1 cellular context compared by ENCODE assay signal in the genomic region with DNA sequence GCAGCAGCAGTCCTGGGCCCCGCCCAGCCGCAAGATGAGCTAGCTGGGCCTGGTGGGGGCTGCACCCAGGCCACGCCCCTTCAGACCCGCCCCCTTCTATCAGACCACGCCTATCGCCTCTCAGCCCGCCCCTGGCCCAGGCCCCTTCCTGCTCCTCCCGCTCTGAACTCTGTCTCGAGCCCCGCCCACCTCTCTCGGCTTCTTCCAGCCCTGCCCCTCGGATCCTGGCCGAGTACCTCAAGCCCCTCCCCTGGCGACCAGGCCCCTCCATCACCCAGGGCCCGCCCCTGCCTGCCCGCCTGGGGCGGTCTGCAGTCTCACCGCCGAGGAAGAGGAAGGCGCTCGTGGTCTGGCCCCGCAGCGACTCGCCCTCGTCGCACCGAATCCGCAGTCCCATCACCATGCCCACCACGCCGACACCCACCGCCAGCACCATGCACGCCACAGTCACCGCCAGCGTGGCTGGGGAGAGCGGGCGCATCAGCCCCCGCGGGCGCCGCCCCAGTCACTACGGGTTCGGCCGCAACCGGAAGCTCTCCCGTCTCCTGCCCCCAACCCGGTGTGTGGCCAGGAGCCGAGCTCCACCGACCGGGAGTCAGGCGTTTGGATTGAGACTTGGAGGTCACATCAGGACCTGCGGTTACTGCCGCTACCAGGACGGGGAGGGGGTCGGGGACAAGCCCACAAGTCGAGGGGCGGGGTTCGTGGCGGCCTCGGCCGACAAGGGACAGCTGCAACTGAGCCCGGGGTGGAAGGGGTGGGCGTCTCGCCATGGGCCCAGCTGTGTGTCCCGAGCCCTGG.
TF ChIP-seq lines count a peak whose summit lies in the region.

No MANE protein-coding gene starts in this region.

TF ChIP-seq in K562, 482 proteins besides CTCF, POLR2A, EP300 and RAD21 (continued from another document and continues in another):
- TF ChIP-seq, protein P1, sequence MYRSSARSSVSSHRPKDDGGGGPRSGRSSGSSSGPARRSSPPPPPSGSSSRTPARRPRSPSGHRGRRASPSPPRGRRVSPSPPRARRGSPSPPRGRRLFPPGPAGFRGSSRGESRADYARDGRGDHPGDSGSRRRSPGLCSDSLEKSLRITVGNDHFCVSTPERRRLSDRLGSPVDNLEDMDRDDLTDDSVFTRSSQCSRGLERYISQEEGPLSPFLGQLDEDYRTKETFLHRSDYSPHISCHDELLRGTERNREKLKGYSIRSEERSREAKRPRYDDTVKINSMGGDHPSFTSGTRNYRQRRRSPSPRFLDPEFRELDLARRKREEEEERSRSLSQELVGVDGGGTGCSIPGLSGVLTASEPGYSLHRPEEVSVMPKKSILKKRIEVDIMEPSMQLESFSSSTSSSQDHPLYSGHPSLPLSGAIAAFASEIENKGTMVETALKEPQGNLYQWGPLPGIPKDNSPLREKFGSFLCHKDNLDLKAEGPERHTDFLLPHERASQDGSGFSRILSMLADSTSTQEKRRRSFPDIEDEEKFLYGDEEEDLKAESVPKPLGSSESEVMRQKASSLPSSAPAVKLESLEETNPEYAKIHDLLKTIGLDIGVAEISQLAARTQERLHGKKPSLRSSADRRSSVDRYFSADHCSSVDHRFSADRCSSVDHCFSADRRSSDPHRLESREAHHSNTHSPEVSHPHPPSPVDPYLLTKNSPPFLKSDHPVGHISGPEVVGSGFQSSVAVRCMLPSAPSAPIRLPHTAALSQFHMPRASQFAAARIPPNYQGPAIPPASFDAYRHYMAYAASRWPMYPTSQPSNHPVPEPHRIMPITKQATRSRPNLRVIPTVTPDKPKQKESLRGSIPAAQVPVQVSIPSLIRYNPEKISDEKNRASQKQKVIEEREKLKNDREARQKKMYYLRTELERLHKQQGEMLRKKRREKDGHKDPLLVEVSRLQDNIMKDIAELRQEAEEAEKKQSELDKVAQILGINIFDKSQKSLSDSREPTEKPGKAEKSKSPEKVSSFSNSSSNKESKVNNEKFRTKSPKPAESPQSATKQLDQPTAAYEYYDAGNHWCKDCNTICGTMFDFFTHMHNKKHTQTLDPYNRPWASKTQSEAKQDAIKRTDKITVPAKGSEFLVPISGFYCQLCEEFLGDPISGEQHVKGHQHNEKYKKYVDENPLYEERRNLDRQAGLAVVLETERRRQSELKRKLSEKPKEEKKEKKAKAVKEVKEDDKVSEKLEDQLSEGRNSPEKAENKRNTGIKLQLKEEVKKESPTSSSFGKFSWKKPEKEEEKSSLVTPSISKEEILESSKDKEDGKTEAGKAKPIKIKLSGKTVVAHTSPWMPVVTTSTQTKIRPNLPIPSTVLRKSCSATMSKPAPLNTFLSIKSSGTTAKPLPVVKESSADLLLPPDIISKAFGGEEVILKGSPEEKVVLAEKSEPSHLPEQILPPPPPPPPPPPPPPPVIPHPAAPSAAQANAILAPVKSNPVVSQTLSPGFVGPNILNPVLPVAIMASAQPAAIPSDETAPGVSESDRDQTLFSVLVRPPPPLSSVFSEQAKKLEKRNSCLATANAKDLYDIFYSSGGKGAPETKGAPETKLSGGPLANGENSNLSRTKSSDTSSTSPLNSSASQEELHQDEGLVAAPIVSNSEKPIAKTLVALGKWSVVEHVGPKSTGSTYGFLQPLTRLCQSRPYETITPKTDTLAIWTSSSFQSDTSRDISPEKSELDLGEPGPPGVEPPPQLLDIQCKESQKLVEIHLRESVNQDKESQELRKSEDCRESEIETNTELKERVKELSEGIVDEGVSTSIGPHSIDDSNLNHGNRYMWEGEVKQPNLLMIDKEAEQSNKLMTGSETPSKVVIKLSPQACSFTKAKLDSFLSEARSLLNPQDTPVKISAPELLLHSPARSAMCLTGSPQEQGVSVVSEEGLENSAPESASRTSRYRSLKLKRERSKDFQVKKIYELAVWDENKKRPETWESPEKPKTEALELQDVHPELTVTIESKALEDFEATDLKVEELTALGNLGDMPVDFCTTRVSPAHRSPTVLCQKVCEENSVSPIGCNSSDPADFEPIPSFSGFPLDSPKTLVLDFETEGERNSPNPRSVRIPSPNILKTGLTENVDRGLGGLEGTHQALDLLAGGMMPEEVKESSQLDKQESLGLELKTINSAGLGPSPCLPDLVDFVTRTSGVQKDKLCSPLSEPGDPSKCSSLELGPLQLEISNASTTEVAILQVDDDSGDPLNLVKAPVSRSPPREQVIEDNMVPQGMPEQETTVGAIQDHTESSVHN (IDR thresholded peaks at IDR 0.05; ENCODE audit: borderline replicate concordance in 1 of 2, low read depth in 1 of 2) = no peak
- TF ChIP-seq FOXJ3 (CRISPR knock-in tag; IDR thresholded peaks at IDR 0.05) = no peak
- TF ChIP-seq, protein P2, sequence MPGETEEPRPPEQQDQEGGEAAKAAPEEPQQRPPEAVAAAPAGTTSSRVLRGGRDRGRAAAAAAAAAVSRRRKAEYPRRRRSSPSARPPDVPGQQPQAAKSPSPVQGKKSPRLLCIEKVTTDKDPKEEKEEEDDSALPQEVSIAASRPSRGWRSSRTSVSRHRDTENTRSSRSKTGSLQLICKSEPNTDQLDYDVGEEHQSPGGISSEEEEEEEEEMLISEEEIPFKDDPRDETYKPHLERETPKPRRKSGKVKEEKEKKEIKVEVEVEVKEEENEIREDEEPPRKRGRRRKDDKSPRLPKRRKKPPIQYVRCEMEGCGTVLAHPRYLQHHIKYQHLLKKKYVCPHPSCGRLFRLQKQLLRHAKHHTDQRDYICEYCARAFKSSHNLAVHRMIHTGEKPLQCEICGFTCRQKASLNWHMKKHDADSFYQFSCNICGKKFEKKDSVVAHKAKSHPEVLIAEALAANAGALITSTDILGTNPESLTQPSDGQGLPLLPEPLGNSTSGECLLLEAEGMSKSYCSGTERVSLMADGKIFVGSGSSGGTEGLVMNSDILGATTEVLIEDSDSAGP (CRISPR knock-in tag; IDR thresholded peaks at IDR 0.05) = no peak
- TF ChIP-seq, protein P3, sequence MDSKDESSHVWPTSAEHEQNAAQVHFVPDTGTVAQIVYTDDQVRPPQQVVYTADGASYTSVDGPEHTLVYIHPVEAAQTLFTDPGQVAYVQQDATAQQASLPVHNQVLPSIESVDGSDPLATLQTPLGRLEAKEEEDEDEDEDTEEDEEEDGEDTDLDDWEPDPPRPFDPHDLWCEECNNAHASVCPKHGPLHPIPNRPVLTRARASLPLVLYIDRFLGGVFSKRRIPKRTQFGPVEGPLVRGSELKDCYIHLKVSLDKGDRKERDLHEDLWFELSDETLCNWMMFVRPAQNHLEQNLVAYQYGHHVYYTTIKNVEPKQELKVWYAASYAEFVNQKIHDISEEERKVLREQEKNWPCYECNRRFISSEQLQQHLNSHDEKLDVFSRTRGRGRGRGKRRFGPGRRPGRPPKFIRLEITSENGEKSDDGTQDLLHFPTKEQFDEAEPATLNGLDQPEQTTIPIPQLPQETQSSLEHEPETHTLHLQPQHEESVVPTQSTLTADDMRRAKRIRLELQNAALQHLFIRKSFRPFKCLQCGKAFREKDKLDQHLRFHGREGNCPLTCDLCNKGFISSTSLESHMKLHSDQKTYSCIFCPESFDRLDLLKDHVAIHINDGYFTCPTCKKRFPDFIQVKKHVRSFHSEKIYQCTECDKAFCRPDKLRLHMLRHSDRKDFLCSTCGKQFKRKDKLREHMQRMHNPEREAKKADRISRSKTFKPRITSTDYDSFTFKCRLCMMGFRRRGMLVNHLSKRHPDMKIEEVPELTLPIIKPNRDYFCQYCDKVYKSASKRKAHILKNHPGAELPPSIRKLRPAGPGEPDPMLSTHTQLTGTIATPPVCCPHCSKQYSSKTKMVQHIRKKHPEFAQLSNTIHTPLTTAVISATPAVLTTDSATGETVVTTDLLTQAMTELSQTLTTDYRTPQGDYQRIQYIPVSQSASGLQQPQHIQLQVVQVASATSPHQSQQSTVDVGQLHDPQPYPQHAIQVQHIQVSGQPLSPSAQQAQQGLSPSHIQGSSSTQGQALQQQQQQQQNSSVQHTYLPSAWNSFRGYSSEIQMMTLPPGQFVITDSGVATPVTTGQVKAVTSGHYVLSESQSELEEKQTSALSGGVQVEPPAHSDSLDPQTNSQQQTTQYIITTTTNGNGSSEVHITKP (IDR thresholded peaks at IDR 0.05; ENCODE audit: partially characterized antibody) = no peak
- TF ChIP-seq, protein P4, sequence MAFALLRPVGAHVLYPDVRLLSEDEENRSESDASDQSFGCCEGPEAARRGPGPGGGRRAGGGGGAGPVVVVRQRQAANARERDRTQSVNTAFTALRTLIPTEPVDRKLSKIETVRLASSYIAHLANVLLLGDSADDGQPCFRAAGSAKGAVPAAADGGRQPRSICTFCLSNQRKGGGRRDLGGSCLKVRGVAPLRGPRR (CRISPR knock-in tag; IDR thresholded peaks at IDR 0.05) = no peak
- TF ChIP-seq, protein P5, sequence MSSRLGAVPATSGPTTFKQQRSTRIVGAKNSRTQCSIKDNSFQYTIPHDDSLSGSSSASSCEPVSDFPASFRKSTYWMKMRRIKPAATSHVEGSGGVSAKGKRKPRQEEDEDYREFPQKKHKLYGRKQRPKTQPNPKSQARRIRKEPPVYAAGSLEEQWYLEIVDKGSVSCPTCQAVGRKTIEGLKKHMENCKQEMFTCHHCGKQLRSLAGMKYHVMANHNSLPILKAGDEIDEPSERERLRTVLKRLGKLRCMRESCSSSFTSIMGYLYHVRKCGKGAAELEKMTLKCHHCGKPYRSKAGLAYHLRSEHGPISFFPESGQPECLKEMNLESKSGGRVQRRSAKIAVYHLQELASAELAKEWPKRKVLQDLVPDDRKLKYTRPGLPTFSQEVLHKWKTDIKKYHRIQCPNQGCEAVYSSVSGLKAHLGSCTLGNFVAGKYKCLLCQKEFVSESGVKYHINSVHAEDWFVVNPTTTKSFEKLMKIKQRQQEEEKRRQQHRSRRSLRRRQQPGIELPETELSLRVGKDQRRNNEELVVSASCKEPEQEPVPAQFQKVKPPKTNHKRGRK (tag; IDR thresholded peaks at IDR 0.05) = no peak
- TF ChIP-seq NFIX (CRISPR knock-in tag; IDR thresholded peaks at IDR 0.05; ENCODE audit: low read depth) = no peak
- TF ChIP-seq XRCC3 (IDR thresholded peaks at IDR 0.05) = no peak
- no peak for TF ChIP-seq ZNF316 (IDR thresholded peaks at IDR 0.05)
- no peak for TF ChIP-seq POU5F1 (IDR thresholded peaks at IDR 0.05; ENCODE audit: borderline replicate concordance, low read depth, low read length, partially characterized antibody)
- TF ChIP-seq, protein P6, sequence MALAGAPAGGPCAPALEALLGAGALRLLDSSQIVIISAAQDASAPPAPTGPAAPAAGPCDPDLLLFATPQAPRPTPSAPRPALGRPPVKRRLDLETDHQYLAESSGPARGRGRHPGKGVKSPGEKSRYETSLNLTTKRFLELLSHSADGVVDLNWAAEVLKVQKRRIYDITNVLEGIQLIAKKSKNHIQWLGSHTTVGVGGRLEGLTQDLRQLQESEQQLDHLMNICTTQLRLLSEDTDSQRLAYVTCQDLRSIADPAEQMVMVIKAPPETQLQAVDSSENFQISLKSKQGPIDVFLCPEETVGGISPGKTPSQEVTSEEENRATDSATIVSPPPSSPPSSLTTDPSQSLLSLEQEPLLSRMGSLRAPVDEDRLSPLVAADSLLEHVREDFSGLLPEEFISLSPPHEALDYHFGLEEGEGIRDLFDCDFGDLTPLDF (CRISPR knock-in tag; IDR thresholded peaks at IDR 0.05) = no peak; the same call in 1 of the 2 replicates
- TF ChIP-seq, protein P7, sequence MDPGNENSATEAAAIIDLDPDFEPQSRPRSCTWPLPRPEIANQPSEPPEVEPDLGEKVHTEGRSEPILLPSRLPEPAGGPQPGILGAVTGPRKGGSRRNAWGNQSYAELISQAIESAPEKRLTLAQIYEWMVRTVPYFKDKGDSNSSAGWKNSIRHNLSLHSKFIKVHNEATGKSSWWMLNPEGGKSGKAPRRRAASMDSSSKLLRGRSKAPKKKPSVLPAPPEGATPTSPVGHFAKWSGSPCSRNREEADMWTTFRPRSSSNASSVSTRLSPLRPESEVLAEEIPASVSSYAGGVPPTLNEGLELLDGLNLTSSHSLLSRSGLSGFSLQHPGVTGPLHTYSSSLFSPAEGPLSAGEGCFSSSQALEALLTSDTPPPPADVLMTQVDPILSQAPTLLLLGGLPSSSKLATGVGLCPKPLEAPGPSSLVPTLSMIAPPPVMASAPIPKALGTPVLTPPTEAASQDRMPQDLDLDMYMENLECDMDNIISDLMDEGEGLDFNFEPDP (CRISPR knock-in tag; IDR thresholded peaks at IDR 0.05) = no peak
- TF ChIP-seq NFE2L1 (tag; IDR thresholded peaks at IDR 0.05; ENCODE audit: borderline replicate concordance, low read depth) = no peak
- TF ChIP-seq, protein P8, sequence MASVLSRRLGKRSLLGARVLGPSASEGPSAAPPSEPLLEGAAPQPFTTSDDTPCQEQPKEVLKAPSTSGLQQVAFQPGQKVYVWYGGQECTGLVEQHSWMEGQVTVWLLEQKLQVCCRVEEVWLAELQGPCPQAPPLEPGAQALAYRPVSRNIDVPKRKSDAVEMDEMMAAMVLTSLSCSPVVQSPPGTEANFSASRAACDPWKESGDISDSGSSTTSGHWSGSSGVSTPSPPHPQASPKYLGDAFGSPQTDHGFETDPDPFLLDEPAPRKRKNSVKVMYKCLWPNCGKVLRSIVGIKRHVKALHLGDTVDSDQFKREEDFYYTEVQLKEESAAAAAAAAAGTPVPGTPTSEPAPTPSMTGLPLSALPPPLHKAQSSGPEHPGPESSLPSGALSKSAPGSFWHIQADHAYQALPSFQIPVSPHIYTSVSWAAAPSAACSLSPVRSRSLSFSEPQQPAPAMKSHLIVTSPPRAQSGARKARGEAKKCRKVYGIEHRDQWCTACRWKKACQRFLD (CRISPR knock-in tag; IDR thresholded peaks at IDR 0.05) = no peak; the same call in 1 of the 2 replicates
- TF ChIP-seq PCBP2 (IDR thresholded peaks at IDR 0.05; ENCODE audit: low read depth, low read length, poor library complexity, severe bottlenecking) = no peak
- no peak for TF ChIP-seq NFE2 (IDR thresholded peaks at IDR 0.05; ENCODE audit: low read depth)
- TF ChIP-seq, protein P9, sequence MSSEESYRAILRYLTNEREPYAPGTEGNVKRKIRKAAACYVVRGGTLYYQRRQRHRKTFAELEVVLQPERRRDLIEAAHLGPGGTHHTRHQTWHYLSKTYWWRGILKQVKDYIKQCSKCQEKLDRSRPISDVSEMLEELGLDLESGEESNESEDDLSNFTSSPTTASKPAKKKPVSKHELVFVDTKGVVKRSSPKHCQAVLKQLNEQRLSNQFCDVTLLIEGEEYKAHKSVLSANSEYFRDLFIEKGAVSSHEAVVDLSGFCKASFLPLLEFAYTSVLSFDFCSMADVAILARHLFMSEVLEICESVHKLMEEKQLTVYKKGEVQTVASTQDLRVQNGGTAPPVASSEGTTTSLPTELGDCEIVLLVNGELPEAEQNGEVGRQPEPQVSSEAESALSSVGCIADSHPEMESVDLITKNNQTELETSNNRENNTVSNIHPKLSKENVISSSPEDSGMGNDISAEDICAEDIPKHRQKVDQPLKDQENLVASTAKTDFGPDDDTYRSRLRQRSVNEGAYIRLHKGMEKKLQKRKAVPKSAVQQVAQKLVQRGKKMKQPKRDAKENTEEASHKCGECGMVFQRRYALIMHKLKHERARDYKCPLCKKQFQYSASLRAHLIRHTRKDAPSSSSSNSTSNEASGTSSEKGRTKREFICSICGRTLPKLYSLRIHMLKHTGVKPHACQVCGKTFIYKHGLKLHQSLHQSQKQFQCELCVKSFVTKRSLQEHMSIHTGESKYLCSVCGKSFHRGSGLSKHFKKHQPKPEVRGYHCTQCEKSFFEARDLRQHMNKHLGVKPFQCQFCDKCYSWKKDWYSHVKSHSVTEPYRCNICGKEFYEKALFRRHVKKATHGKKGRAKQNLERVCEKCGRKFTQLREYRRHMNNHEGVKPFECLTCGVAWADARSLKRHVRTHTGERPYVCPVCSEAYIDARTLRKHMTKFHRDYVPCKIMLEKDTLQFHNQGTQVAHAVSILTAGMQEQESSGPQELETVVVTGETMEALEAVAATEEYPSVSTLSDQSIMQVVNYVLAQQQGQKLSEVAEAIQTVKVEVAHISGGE (CRISPR knock-in tag; IDR thresholded peaks at IDR 0.05) = no peak
- no peak for TF ChIP-seq WHSC1 (IDR thresholded peaks at IDR 0.05; ENCODE audit: low read length)
